16 cellular contexts compared by ENCODE assay signal in genomic region chr2:241321033-241321432, GRCh38. TPM values are rescaled to one million over a fixed set of nuclear protein-coding genes. Genes with fewer than 3 reads are reported as not detected.
DNase-seq lines count a peak whose midpoint lies in the region; ATAC-seq and TF ChIP-seq lines count a peak whose summit lies in the region.
"Had no signal": no experiment of that assay in that cellular context is flagged by ENCODE, and none has a peak within 500 bp of the region (broad histone marks: within the 10 kb centered on the region; RNA-seq: fewer than 3 reads in every experiment).

No MANE protein-coding gene starts in this region.

- H3K9ac ChIP-seq in SK-N-MC (ENCODE audit: insufficient read length) (peak overlapping the region; percentile 50), skeletal muscle satellite cell (ENCODE audit: low read depth, low read length) (peak overlapping the region; percentile 25)

- 0 out of 2 replicates have a peak overlapping the region, but pooled peaks have one; percentile 35 for H3K27ac ChIP-seq in SK-N-MC
- H3K27ac ChIP-seq in CD8-positive, alpha-beta T cell (ENCODE audit: low read depth, low read length): no peak overlapping the region
- no peak overlapping the region for H3K27ac ChIP-seq in ovary
- H3K27ac ChIP-seq: epithelial cell of prostate, tibial nerve, WERI-Rb-1 had no signal

- POLR2A ChIA-PET in activated CD8-positive, alpha-beta T cell treated with anti-CD3 and anti-CD28 coated beads for 36 hours (lab: Charles Lee): no interaction called here
- POLR2A ChIA-PET in activated CD8-positive, alpha-beta T cell treated with anti-CD3 and anti-CD28 coated beads, Interleukin-2, amount 10 ng/mL, durations not matched to agents 7 days and 5 days (lab: Charles Lee): no interaction called here
- POLR2A ChIA-PET in CD8-positive, alpha-beta T cell (lab: Charles Lee): interaction anchor here (0.7 kb wide), 1 partner anchor 70 kb away, joined by 3 read pairs; no protein-coding TSS in a partner anchor

- H3K4me3 ChIP-seq in SK-N-MC (0 out of 2 replicates have a peak overlapping the region, but pooled peaks have one; percentile 31), skeletal muscle satellite cell (ENCODE audit: low read length) (no peak overlapping the region), ovary (no peak overlapping the region)
- H3K4me3 ChIP-seq in CD8-positive, alpha-beta T cell (ENCODE audit: low read depth, low read length): no peak overlapping the region
- H3K4me3 ChIP-seq: tibial nerve had no signal

- CTCF ChIA-PET in activated CD8-positive, alpha-beta T cell treated with anti-CD3 and anti-CD28 coated beads for 36 hours (lab: Charles Lee): no interaction called here
- CTCF ChIA-PET in activated CD8-positive, alpha-beta T cell treated with anti-CD3 and anti-CD28 coated beads, Interleukin-2, amount 10 ng/mL, durations not matched to agents 7 days and 5 days (lab: Charles Lee): no interaction called here
- CTCF ChIA-PET in CD8-positive, alpha-beta T cell (lab: Charles Lee): no interaction called here

- 8 to 21% (median 14%) methylated on average over 1 of the region's 1 CpG for WGBS in ovary, 3 donors

- H3K4me2 ChIP-seq in skeletal muscle satellite cell (ENCODE audit: low read length): peak overlapping the region; percentile 60

- H3K27me3 Mint-ChIP-seq in activated CD8-positive, alpha-beta T cell treated with anti-CD3 and anti-CD28 coated beads for 36 hours: no peaks in the 10 kb centered on the region
- no peaks in the 10 kb centered on the region for H3K27me3 Mint-ChIP-seq in activated CD8-positive, alpha-beta T cell treated with anti-CD3 and anti-CD28 coated beads, Interleukin-2, amount 10 ng/mL, durations not matched to agents 7 days and 5 days (ENCODE audit: low read depth)
- peaks cover 3% of the 10 kb centered on the region for H3K27me3 Mint-ChIP-seq in endothelial cell (ENCODE audit: unreplicated experiment)
- H3K27me3 Mint-ChIP-seq in CD8-positive, alpha-beta T cell (ENCODE audit: low read depth): no peaks in the 10 kb centered on the region

- DNase-seq in activated CD8-positive, alpha-beta T cell treated with anti-CD3 and anti-CD28 coated beads for 36 hours: no peak
- DNase-seq in activated CD8-positive, alpha-beta T cell treated with anti-CD3 and anti-CD28 coated beads, Interleukin-2, amount 10 ng/mL, durations not matched to agents 7 days and 5 days: no peak
- no peak for DNase-seq in SK-N-MC (ENCODE audit: low read depth, low spot score)
- DNase-seq in endothelial cell (ENCODE audit: low spot score): no peak
- DNase-seq in CD8-positive, alpha-beta T cell: no peak
- no peak for DNase-seq in ovary
- DNase-seq: DMS79 treated with DMSO at 0.1 percent for 48 hours, KBM-7, NCI-H2029, NCI-H774, SHP77 treated with DMSO at 0.1 percent for 48 hours, WERI-Rb-1 had no signal

- H3K27ac Mint-ChIP-seq in activated CD8-positive, alpha-beta T cell treated with anti-CD3 and anti-CD28 coated beads for 36 hours: peak overlapping the region; percentile 27
- no peak overlapping the region for H3K27ac Mint-ChIP-seq in activated CD8-positive, alpha-beta T cell treated with anti-CD3 and anti-CD28 coated beads, Interleukin-2, amount 10 ng/mL, durations not matched to agents 7 days and 5 days
- peak overlapping the region; percentile 81 for H3K27ac Mint-ChIP-seq in endothelial cell (ENCODE audit: unreplicated experiment)
- no peak overlapping the region for H3K27ac Mint-ChIP-seq in CD8-positive, alpha-beta T cell

- no peak for TF ChIP-seq POLR2A in ovary (IDR thresholded peaks at IDR 0.05)

- no peak for ATAC-seq in activated CD8-positive, alpha-beta T cell treated with anti-CD3 and anti-CD28 coated beads for 36 hours
- ATAC-seq in activated CD8-positive, alpha-beta T cell treated with anti-CD3 and anti-CD28 coated beads, Interleukin-2, amount 10 ng/mL, durations not matched to agents 7 days and 5 days: no peak
- no peak for ATAC-seq in CD8-positive, alpha-beta T cell
- no peak for ATAC-seq in activated CD4-positive, CD25-positive, alpha-beta regulatory T cell treated with anti-CD3 and anti-CD28 coated beads, Interleukin-2, amount 50 U/mL, for 24 hours

- H3K27me3 ChIP-seq in skeletal muscle satellite cell (ENCODE audit: control insufficient read depth, insufficient read depth, low read length) (no peaks in the 10 kb centered on the region), ovary (no peaks in the 10 kb centered on the region)
- H3K27me3 ChIP-seq in CD8-positive, alpha-beta T cell (ENCODE audit: insufficient read depth, low read length): no peaks in the 10 kb centered on the region
- H3K27me3 ChIP-seq: tibial nerve had no signal

- peaks cover 66% of the 10 kb centered on the region for H3K4me1 Mint-ChIP-seq in activated CD8-positive, alpha-beta T cell treated with anti-CD3 and anti-CD28 coated beads for 36 hours (ENCODE audit: low read depth)
- H3K4me1 Mint-ChIP-seq in activated CD8-positive, alpha-beta T cell treated with anti-CD3 and anti-CD28 coated beads, Interleukin-2, amount 10 ng/mL, durations not matched to agents 7 days and 5 days (ENCODE audit: low read depth): peaks cover 67% of the 10 kb centered on the region
- H3K4me1 Mint-ChIP-seq in endothelial cell (ENCODE audit: unreplicated experiment): peaks cover 45% of the 10 kb centered on the region
- peaks cover 74% of the 10 kb centered on the region for H3K4me1 Mint-ChIP-seq in CD8-positive, alpha-beta T cell (ENCODE audit: low read depth)

- H3K4me1 ChIP-seq in skeletal muscle satellite cell (ENCODE audit: control insufficient read depth, insufficient read depth, low read length) (peaks cover 57% of the 10 kb centered on the region), ovary (ENCODE audit: insufficient read depth) (peaks cover 14% of the 10 kb centered on the region)
- peaks cover 45% of the 10 kb centered on the region for H3K4me1 ChIP-seq in CD8-positive, alpha-beta T cell (ENCODE audit: insufficient read depth, low read length)

- H3K9me3 ChIP-seq in SK-N-MC (ENCODE audit: low read depth, low read length) (no peaks in the 10 kb centered on the region), skeletal muscle satellite cell (replicated peaks; ENCODE audit: low read length) (no peaks in the 10 kb centered on the region), ovary (no peaks in the 10 kb centered on the region)
- H3K9me3 ChIP-seq in CD8-positive, alpha-beta T cell (ENCODE audit: low read length): no peaks in the 10 kb centered on the region
- H3K9me3 ChIP-seq: tibial nerve had no signal

- no peak for TF ChIP-seq EP300 in ovary (IDR thresholded peaks at IDR 0.05)

- intact Hi-C loops in activated CD8-positive, alpha-beta T cell treated with anti-CD3 and anti-CD28 coated beads for 36 hours (cut with micrococcal nuclease): no loop called here
- intact Hi-C loops in CD8-positive, alpha-beta T cell (cut with DNase I, micrococcal nuclease): no loop called here
- intact Hi-C loops in ovary (cut with DNase I): no loop called here

- H3K36me3 ChIP-seq in SK-N-MC (ENCODE audit: insufficient read depth, low read length): peaks cover 59% of the 10 kb centered on the region
- H3K36me3 ChIP-seq in skeletal muscle satellite cell (ENCODE audit: insufficient read depth, low read length): peaks cover 28% of the 10 kb centered on the region
- H3K36me3 ChIP-seq in CD8-positive, alpha-beta T cell (ENCODE audit: insufficient read depth, low read length): no peaks in the 10 kb centered on the region
- no peaks in the 10 kb centered on the region for H3K36me3 ChIP-seq in ovary
- H3K36me3 ChIP-seq: tibial nerve had no signal

- peaks cover 54% of the 10 kb centered on the region for H3K36me3 Mint-ChIP-seq in activated CD8-positive, alpha-beta T cell treated with anti-CD3 and anti-CD28 coated beads for 36 hours (ENCODE audit: low read depth)
- peaks cover 69% of the 10 kb centered on the region for H3K36me3 Mint-ChIP-seq in activated CD8-positive, alpha-beta T cell treated with anti-CD3 and anti-CD28 coated beads, Interleukin-2, amount 10 ng/mL, durations not matched to agents 7 days and 5 days (ENCODE audit: low read depth)
- peaks cover 10% of the 10 kb centered on the region for H3K36me3 Mint-ChIP-seq in endothelial cell (ENCODE audit: low read depth, unreplicated experiment)
- H3K36me3 Mint-ChIP-seq in CD8-positive, alpha-beta T cell: peaks cover 58% of the 10 kb centered on the region

- TF ChIP-seq CTCF in activated CD8-positive, alpha-beta T cell treated with anti-CD3 and anti-CD28 coated beads for 36 hours (IDR thresholded peaks at IDR 0.05): no peak
- no peak for TF ChIP-seq CTCF in endothelial cell (IDR thresholded peaks at IDR 0.05; ENCODE audit: unreplicated experiment)
- no peak for TF ChIP-seq CTCF in CD8-positive, alpha-beta T cell (IDR thresholded peaks at IDR 0.05)
- TF ChIP-seq CTCF in ovary (IDR thresholded peaks at IDR 0.05): no peak

- no peaks in the 10 kb centered on the region for H3K9me3 Mint-ChIP-seq in activated CD8-positive, alpha-beta T cell treated with anti-CD3 and anti-CD28 coated beads for 36 hours
- no peaks in the 10 kb centered on the region for H3K9me3 Mint-ChIP-seq in activated CD8-positive, alpha-beta T cell treated with anti-CD3 and anti-CD28 coated beads, Interleukin-2, amount 10 ng/mL, durations not matched to agents 7 days and 5 days (ENCODE audit: insufficient read depth)
- H3K9me3 Mint-ChIP-seq in endothelial cell (ENCODE audit: unreplicated experiment): no peaks in the 10 kb centered on the region
- no peaks in the 10 kb centered on the region for H3K9me3 Mint-ChIP-seq in CD8-positive, alpha-beta T cell

- no peak overlapping the region for H3K4me3 Mint-ChIP-seq in activated CD8-positive, alpha-beta T cell treated with anti-CD3 and anti-CD28 coated beads for 36 hours
- H3K4me3 Mint-ChIP-seq in activated CD8-positive, alpha-beta T cell treated with anti-CD3 and anti-CD28 coated beads, Interleukin-2, amount 10 ng/mL, durations not matched to agents 7 days and 5 days: no peak overlapping the region
- H3K4me3 Mint-ChIP-seq in endothelial cell (ENCODE audit: unreplicated experiment): no peak overlapping the region
- no peak overlapping the region for H3K4me3 Mint-ChIP-seq in CD8-positive, alpha-beta T cell

RNA-seq across cellular contexts. Expression of gene SEPTIN2, which starts 5.3 kb away (rescaled TPM):
- 100 to 1,000 TPM; 210 to 211 TPM for total RNA-seq in activated CD8-positive, alpha-beta T cell treated with anti-CD3 and anti-CD28 coated beads for 36 hours
- 100 to 1,000 TPM; 247 TPM for total RNA-seq in activated CD8-positive, alpha-beta T cell treated with anti-CD3 and anti-CD28 coated beads, Interleukin-2, amount 10 ng/mL, durations not matched to agents 7 days and 5 days
- total RNA-seq in endothelial cell (ENCODE audit: unreplicated experiment) (487 TPM), ovary (100 to 1,000 TPM; 185 to 394 (median 328) TPM)
- 332 and 344 TPM in 2 replicates for total RNA-seq in skeletal muscle satellite cell (2012; rRNA removed)
- 100 to 1,000 TPM; 216 to 246 TPM for total RNA-seq in CD8-positive, alpha-beta T cell
- polyA plus RNA-seq in ovary: 100 to 1,000 TPM; 184 to 403 TPM

RNA-seq across cellular contexts. Expression of gene HDLBP, which starts 5.6 kb away (rescaled TPM):
- 100 to 1,000 TPM; 259 to 266 TPM for total RNA-seq in activated CD8-positive, alpha-beta T cell treated with anti-CD3 and anti-CD28 coated beads for 36 hours
- total RNA-seq in activated CD8-positive, alpha-beta T cell treated with anti-CD3 and anti-CD28 coated beads, Interleukin-2, amount 10 ng/mL, durations not matched to agents 7 days and 5 days: 100 to 1,000 TPM; 186 to 187 TPM
- total RNA-seq in endothelial cell (ENCODE audit: unreplicated experiment): 364 TPM
- 755 and 778 TPM in 2 replicates for total RNA-seq in skeletal muscle satellite cell (2012; rRNA removed)
- 100 to 1,000 TPM in 1 of 2 experiments, 10 to 100 TPM in 1; 97.5 to 104 TPM for total RNA-seq in CD8-positive, alpha-beta T cell
- total RNA-seq in ovary: 100 to 1,000 TPM; 158 to 424 (median 359) TPM
- 100 to 1,000 TPM; 145 to 616 TPM for polyA plus RNA-seq in ovary

RNA-seq across cellular contexts. Expression of gene FARP2, which starts 35.1 kb away (rescaled TPM):
- total RNA-seq in activated CD8-positive, alpha-beta T cell treated with anti-CD3 and anti-CD28 coated beads for 36 hours: 10 to 100 TPM; 31.9 to 32.8 TPM
- 10 to 100 TPM; 19.3 to 22.7 TPM for total RNA-seq in activated CD8-positive, alpha-beta T cell treated with anti-CD3 and anti-CD28 coated beads, Interleukin-2, amount 10 ng/mL, durations not matched to agents 7 days and 5 days
- total RNA-seq in endothelial cell (ENCODE audit: unreplicated experiment) (19.1 TPM), ovary (10 to 100 TPM; 25.0 to 62.1 (median 40.7) TPM)
- total RNA-seq in skeletal muscle satellite cell (2012; rRNA removed): 35.4 and 40.6 TPM in 2 replicates
- 10 to 100 TPM; 20.6 to 22.5 TPM for total RNA-seq in CD8-positive, alpha-beta T cell
- 10 to 100 TPM; 13.5 to 27.9 TPM for polyA plus RNA-seq in ovary

Comparison
In these comparisons a context has a peak if more than half of its experiments do, and no peak if none do; other contexts are left out.
1. H3K27ac Mint-ChIP-seq: peak in activated CD8-positive, alpha-beta T cell treated with anti-CD3 and anti-CD28 coated beads for 36 hours (single experiment) and endothelial cell (single experiment); none in activated CD8-positive, alpha-beta T cell treated with anti-CD3 and anti-CD28 coated beads, Interleukin-2, amount 10 ng/mL, durations not matched to agents 7 days and 5 days (single experiment) and CD8-positive, alpha-beta T cell (single experiment).